Comparison of ENCODE assay signal across 16 cellular contexts in genomic region chr10:88833156-88833555, GRCh38. TPM values are rescaled to one million over a fixed set of nuclear protein-coding genes. Genes with fewer than 3 reads are reported as not detected.
DNase-seq lines count a peak whose midpoint lies in the region; ATAC-seq and TF ChIP-seq lines count a peak whose summit lies in the region.
"Had no signal": no experiment of that assay in that cellular context is flagged by ENCODE, and none has a peak within 500 bp of the region (broad histone marks: within the 10 kb centered on the region; RNA-seq: fewer than 3 reads in every experiment).

No MANE protein-coding gene starts in this region.

- H3K4me3 ChIP-seq in CD4-positive, alpha-beta memory T cell (ENCODE audit: low read length in 2 of 2) = no peak overlapping the region
- H3K4me3 ChIP-seq: A549 had no signal

- no peaks in the 10 kb centered on the region for H3K27me3 ChIP-seq in CD4-positive, alpha-beta memory T cell (ENCODE audit: insufficient read depth, low read length)

- H3K27me3 Mint-ChIP-seq in activated CD8-positive, alpha-beta memory T cell treated with anti-CD3 and anti-CD28 coated beads, Interleukin-2, amount 10 ng/mL, durations not matched to agents 7 days and 5 days = no peaks in the 10 kb centered on the region
- H3K27me3 Mint-ChIP-seq in CD4-positive, alpha-beta memory T cell = no peaks in the 10 kb centered on the region

- H3K4me3 Mint-ChIP-seq in activated CD8-positive, alpha-beta memory T cell treated with anti-CD3 and anti-CD28 coated beads, Interleukin-2, amount 10 ng/mL, durations not matched to agents 7 days and 5 days = no peak overlapping the region
- peak overlapping the region in 3 of 8 donors; percentile 19 to 51 (median 20) for H3K4me3 Mint-ChIP-seq in CD4-positive, alpha-beta memory T cell

- peaks cover 48% of the 10 kb centered on the region for H3K4me1 Mint-ChIP-seq in activated CD8-positive, alpha-beta memory T cell treated with anti-CD3 and anti-CD28 coated beads, Interleukin-2, amount 10 ng/mL, durations not matched to agents 7 days and 5 days
- peaks cover 30 to 44% (median 37%) of the 10 kb centered on the region in 4 donors for H3K4me1 Mint-ChIP-seq in CD4-positive, alpha-beta memory T cell

- POLR2A ChIA-PET in CD4-positive, alpha-beta memory T cell (lab: Charles Lee; ENCODE audit: partially characterized antibody) = interaction anchor here (1.8 to 4.8 kb wide), 2 partner anchors 8 to 47 kb away, joined by 7 to 31 read pairs; partner anchors contain the start of gene STAMBPL1

- H3K27ac ChIP-seq in CD4-positive, alpha-beta memory T cell (ENCODE audit: low read depth, low read length) = no peak overlapping the region
- peak overlapping the region; percentile 82 for H3K27ac ChIP-seq in KOPT-K1 (ENCODE audit: low read depth, low read length, poor library complexity, severe bottlenecking)
- H3K27ac ChIP-seq: A549 had no signal

- no peak for TF ChIP-seq CTCF in GM13976 (IDR thresholded peaks at IDR 0.05; ENCODE audit: borderline replicate concordance, control extremely low read depth, extremely low read depth, insufficient read depth, missing control alignments)

- ATAC-seq in activated CD8-positive, alpha-beta memory T cell treated with anti-CD3 and anti-CD28 coated beads, Interleukin-2, amount 10 ng/mL, durations not matched to agents 7 days and 5 days = no peak
- ATAC-seq: A549 had no signal

- H3K36me3 Mint-ChIP-seq in activated CD8-positive, alpha-beta memory T cell treated with anti-CD3 and anti-CD28 coated beads, Interleukin-2, amount 10 ng/mL, durations not matched to agents 7 days and 5 days = peaks cover 1% of the 10 kb centered on the region
- no peaks in the 10 kb centered on the region for H3K36me3 Mint-ChIP-seq in CD4-positive, alpha-beta memory T cell

- no peak for DNase-seq in activated CD8-positive, alpha-beta memory T cell treated with anti-CD3 and anti-CD28 coated beads, Interleukin-2, amount 10 ng/mL, durations not matched to agents 7 days and 5 days
- DNase-seq in activated CD8-positive, alpha-beta memory T cell treated with anti-CD3 and anti-CD28 coated beads, Interleukin-2, amount 50 U/mL, for 48 hours = no peak
- no peak for DNase-seq in CD4-positive, alpha-beta memory T cell
- DNase-seq in left kidney (ENCODE audit: low read depth, low spot score) = peak; percentile 26
- no peak for DNase-seq in DMS153 treated with DMSO at 0.1 percent for 48 hours (lab: John Stamatoyannopoulos, UW; ENCODE audit: unreplicated experiment)
- DNase-seq in effector CD8-positive, alpha-beta T cell (lab: John Stamatoyannopoulos, UW) = no peak
- no peak for DNase-seq in GM13976 (ENCODE audit: low spot score)
- DNase-seq: DMS79 treated with DMSO at 0.1 percent for 48 hours, H7, NCI-H1436, NCI-H1930 had no signal

- peak overlapping the region; percentile 83 for H3K27ac Mint-ChIP-seq in activated CD8-positive, alpha-beta memory T cell treated with anti-CD3 and anti-CD28 coated beads, Interleukin-2, amount 10 ng/mL, durations not matched to agents 7 days and 5 days
- H3K27ac Mint-ChIP-seq in CD4-positive, alpha-beta memory T cell = peak overlapping the region; percentile 2 to 75 (median 26)

- in situ Hi-C loops in GM13976 (cut with MboI; ENCODE audit: low sequenced_read_pairs, unreplicated experiment) = loop anchor here (10.0 kb wide), 1 partner anchor 382 kb away; no protein-coding TSS in a partner anchor

- intact Hi-C loops in CD4-positive, alpha-beta memory T cell (cut with micrococcal nuclease) = no loop called here

- H3K9me3 Mint-ChIP-seq in activated CD8-positive, alpha-beta memory T cell treated with anti-CD3 and anti-CD28 coated beads, Interleukin-2, amount 10 ng/mL, durations not matched to agents 7 days and 5 days (ENCODE audit: low read depth) = no peaks in the 10 kb centered on the region
- H3K9me3 Mint-ChIP-seq in CD4-positive, alpha-beta memory T cell = no peaks in the 10 kb centered on the region

- no peaks in the 10 kb centered on the region for H3K36me3 ChIP-seq in CD4-positive, alpha-beta memory T cell (ENCODE audit: insufficient read depth, low read length)
- H3K36me3 ChIP-seq in KOPT-K1 (ENCODE audit: insufficient read depth, low read length) = no peaks in the 10 kb centered on the region

- CTCF ChIA-PET in activated CD8-positive, alpha-beta memory T cell treated with anti-CD3 and anti-CD28 coated beads, Interleukin-2, amount 10 ng/mL, durations not matched to agents 7 days and 5 days (lab: Charles Lee) = interaction anchor here (0.9 to 11.5 kb wide), 3 partner anchors 100 to 251 kb away, joined by 3 to 219 read pairs (median 12); partner anchors contain the start of genes FAS and RNLS
- CTCF ChIA-PET in CD4-positive, alpha-beta memory T cell (lab: Charles Lee; ENCODE audit: partially characterized antibody) = interaction anchor here (1.8 to 12.8 kb wide), 6 partner anchors 9 to 158 kb away, joined by 5 to 507 read pairs (median 97); partner anchors contain the start of gene FAS

- H3K9me3 ChIP-seq in CD4-positive, alpha-beta memory T cell (ENCODE audit: control insufficient read depth in 1 of 2, low read length in 2 of 2) = no peaks in the 10 kb centered on the region
- no peaks in the 10 kb centered on the region for H3K9me3 ChIP-seq in KOPT-K1 (ENCODE audit: insufficient read depth, low read length, poor library complexity, severe bottlenecking)
- H3K9me3 ChIP-seq: A549 had no signal

- peaks cover 50% of the 10 kb centered on the region for H3K4me1 ChIP-seq in CD4-positive, alpha-beta memory T cell (ENCODE audit: insufficient read depth, low read length)

RNA-seq across cellular contexts. Expression of gene ANKRD22, which starts 18.5 kb away (rescaled TPM):
- total RNA-seq in activated CD8-positive, alpha-beta memory T cell treated with anti-CD3 and anti-CD28 coated beads, Interleukin-2, amount 10 ng/mL, durations not matched to agents 7 days and 5 days = under 1 TPM in 1 of 2 experiments, not detected in 1; 0.37 TPM
- under 1 TPM in 1 of 2 experiments, not detected in 1; 0.58 TPM for total RNA-seq in CD4-positive, alpha-beta memory T cell
- not detected for polyA plus RNA-seq in CD4-positive, alpha-beta memory T cell
- total RNA-seq: H7 had no signal
- polyA plus RNA-seq: BJ had no signal

RNA-seq across cellular contexts. Expression of gene LIPM, which starts 30.6 kb away (rescaled TPM):
- total RNA-seq in activated CD8-positive, alpha-beta memory T cell treated with anti-CD3 and anti-CD28 coated beads, Interleukin-2, amount 10 ng/mL, durations not matched to agents 7 days and 5 days = not detected
- not detected for total RNA-seq in CD4-positive, alpha-beta memory T cell
- polyA plus RNA-seq in CD4-positive, alpha-beta memory T cell = not detected
- total RNA-seq: H7, HT-29, MCF 10A had no signal
- polyA plus RNA-seq: A549, BJ had no signal

RNA-seq across cellular contexts. Expression of gene STAMBPL1, which starts 46.9 kb away (rescaled TPM):
- total RNA-seq in activated CD8-positive, alpha-beta memory T cell treated with anti-CD3 and anti-CD28 coated beads, Interleukin-2, amount 10 ng/mL, durations not matched to agents 7 days and 5 days = 10 to 100 TPM; 29.2 to 53.0 TPM
- total RNA-seq in CD4-positive, alpha-beta memory T cell = 10 to 100 TPM; 37.9 to 43.2 TPM
- polyA plus RNA-seq in CD4-positive, alpha-beta memory T cell = 10 to 100 TPM in 1 of 2 donors, 1 to 10 TPM in 1; 5.3 to 12.0 TPM
